ENCODE assay signal across 29 cellular contexts in genomic region chr1:157021688-157022087, GRCh38.
"Had no signal": no experiment of that assay in that cellular context is flagged by ENCODE, and none has a peak within 500 bp of the region (broad histone marks: within the 10 kb centered on the region; RNA-seq: fewer than 3 reads in every experiment).

No MANE protein-coding gene starts in this region.

- FAIRE-seq: endometrium, endothelial cell of umbilical vein, frontal cortex had no signal

- ATAC-seq: effector memory CD8-positive, alpha-beta T cell; esophagus mucosa; foreskin keratinocyte; gastrocnemius medialis; gastroesophageal sphincter; heart left ventricle; heart right ventricle had no signal

- H3K36me3 ChIP-seq: colonic mucosa, esophagus muscularis mucosa, gastrocnemius medialis, gastroesophageal sphincter, heart left ventricle had no signal

- H3K27me3 ChIP-seq: colonic mucosa, dorsolateral prefrontal cortex, esophagus muscularis mucosa, esophagus squamous epithelium, foreskin keratinocyte, gastrocnemius medialis, gastroesophageal sphincter, heart left ventricle, heart right ventricle, hepatocyte had no signal

- H3K4me1 ChIP-seq: colonic mucosa had no signal

- H2AFZ ChIP-seq: hepatocyte had no signal

- H3K27me3 Mint-ChIP-seq: dendritic cell treated with granulocyte-macrophage colony-stimulating factor and Interleukin-4, amounts not matched to agents 40 ng/mL and 50 ng/mL, for 4 days had no signal

- H3K4me2 ChIP-seq: hepatocyte had no signal

- H3K9me3 ChIP-seq: colonic mucosa had no signal

- H3K4me3 ChIP-seq: colonic mucosa, coronary artery, dorsolateral prefrontal cortex, esophagus muscularis mucosa, esophagus squamous epithelium, gastrocnemius medialis, gastroesophageal sphincter, heart left ventricle, heart right ventricle, hepatocyte had no signal

- H3K27ac ChIP-seq: colonic mucosa, coronary artery, dorsolateral prefrontal cortex, epithelial cell of prostate, esophagus muscularis mucosa, esophagus squamous epithelium, foreskin keratinocyte, gastrocnemius medialis, gastroesophageal sphincter, heart left ventricle, heart right ventricle, hepatocyte had no signal

- H3K4me3 Mint-ChIP-seq: dendritic cell treated with granulocyte-macrophage colony-stimulating factor and Interleukin-4, amounts not matched to agents 40 ng/mL and 50 ng/mL, for 4 days; effector memory CD8-positive, alpha-beta T cell; endodermal cell had no signal

- DNase-seq: colonic mucosa; cortex of kidney; dermis blood vessel endothelial cell; dorsolateral prefrontal cortex; effector CD4-positive, alpha-beta T cell; effector CD8-positive, alpha-beta T cell; effector memory CD4-positive, alpha-beta T cell; effector memory CD8-positive, alpha-beta T cell; endodermal cell; erythroblast; esophagus squamous epithelium; foreskin fibroblast; foreskin keratinocyte; foreskin melanocyte; gastrocnemius medialis; glutamatergic neuron; head of caudate nucleus; heart left ventricle; heart right ventricle had no signal

- H3K27ac Mint-ChIP-seq: dendritic cell treated with granulocyte-macrophage colony-stimulating factor and Interleukin-4, amounts not matched to agents 40 ng/mL and 50 ng/mL, for 4 days; effector memory CD8-positive, alpha-beta T cell; endodermal cell had no signal
